In the genomic region with DNA sequence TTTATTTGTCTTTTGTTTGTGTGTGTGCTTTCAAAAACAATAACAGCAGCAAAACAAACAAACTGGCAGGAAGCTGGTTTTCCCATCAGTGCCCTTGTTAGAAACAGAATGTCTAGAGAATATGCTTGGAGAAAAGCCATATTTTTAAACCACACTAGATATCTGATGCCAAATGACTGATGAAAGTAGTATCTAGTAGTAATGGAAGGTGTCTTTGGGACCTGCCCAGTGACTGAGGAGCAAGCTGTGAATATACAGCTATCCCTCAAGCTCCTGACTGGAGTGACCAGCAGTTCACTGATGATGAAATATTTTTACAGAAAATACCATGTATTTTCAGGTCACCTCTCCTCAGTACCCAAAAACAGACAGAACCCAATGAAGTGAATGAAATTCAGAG, we compare ENCODE assay signal across 18 cellular contexts. TPM values are rescaled to one million over a fixed set of nuclear protein-coding genes. Genes with fewer than 3 reads are reported as not detected.
DNase-seq lines count a peak whose midpoint lies in the region; ATAC-seq and TF ChIP-seq lines count a peak whose summit lies in the region.
"Had no signal": no experiment of that assay in that cellular context is flagged by ENCODE, and none has a peak within 500 bp of the region (broad histone marks: within the 10 kb centered on the region; RNA-seq: fewer than 3 reads in every experiment).

No MANE protein-coding gene starts in this region.

- TF ChIP-seq CTCF in AG04449 (IDR thresholded peaks at IDR 0.05; ENCODE audit: insufficient read depth, low read length, missing control alignments) (no peak), nephron progenitor cell (IDR thresholded peaks at IDR 0.05) (no peak)

- ATAC-seq in GM19023 (IDR thresholded peaks at IDR 0.05; ENCODE audit: unreplicated experiment): no peak
- ATAC-seq in stimulated activated naive B cell treated with anti-CD40 and anti-IgM and Interleukin-4, amounts not matched to agents 10 μg/mL and 1 μg/mL and 100 μg/mL, for 72 hours (replicated peaks): no peak
- ATAC-seq: activated naive CD8-positive, alpha-beta T cell treated with anti-CD3 and anti-CD28 coated beads, Interleukin-2, amount 50 U/mL, for 24 hours; activated T-cell treated with anti-CD3 and anti-CD28 coated beads, Interleukin-2, amount 50 U/mL, for 72 hours had no signal

- DNase-seq in AG04449 (ENCODE audit: low read depth, low spot score) (no peak), G401 (ENCODE audit: low spot score) (peak; percentile 45), cerebellar cortex (ENCODE audit: low spot score) (peak; percentile 40), nephron progenitor cell (no peak)
- no peak for DNase-seq in activated CD4-positive, alpha-beta memory T cell treated with anti-CD3 and anti-CD28 coated beads for 36 hours
- DNase-seq in stimulated activated naive B cell treated with anti-CD40 and anti-IgM and Interleukin-4, amounts not matched to agents 10 μg/mL and 1 μg/mL and 100 μg/mL, for 72 hours: no peak
- DNase-seq in effector CD4-positive, alpha-beta T cell: no peak
- DNase-seq: activated CD4-positive, alpha-beta T cell treated with anti-CD3 and anti-CD28 coated beads, Interleukin-2, amount 50 U/mL, for 48 hours; activated naive CD8-positive, alpha-beta T cell treated with anti-CD3 and anti-CD28 coated beads, Interleukin-2, amount 50 U/mL, for 24 hours; activated T-cell treated with anti-CD3 and anti-CD28 coated beads, Interleukin-2, amount 50 U/mL, for 72 hours; NCI-H524; stimulated activated CD4-positive, alpha-beta T cell treated with anti-CD3 and anti-CD28 coated beads, Interleukin-15, amount 100 ng/mL, for 24 hours had no signal

- peaks cover 13% of the 10 kb centered on the region for H3K4me1 Mint-ChIP-seq in nephron progenitor cell
- no peaks in the 10 kb centered on the region for H3K4me1 Mint-ChIP-seq in activated CD4-positive, alpha-beta memory T cell treated with anti-CD3 and anti-CD28 coated beads for 36 hours (ENCODE audit: low read depth)
- peaks cover 3 to 12% of the 10 kb centered on the region in 2 donors for H3K4me1 Mint-ChIP-seq in stimulated activated naive B cell treated with anti-CD40 and anti-IgM and Interleukin-4, amounts not matched to agents 10 μg/mL and 1 μg/mL and 100 μg/mL, for 72 hours
- H3K4me1 Mint-ChIP-seq: activated naive CD8-positive, alpha-beta T cell treated with anti-CD3 and anti-CD28 coated beads, Interleukin-2, amount 50 U/mL, for 24 hours had no signal

- no peaks in the 10 kb centered on the region for H3K36me3 Mint-ChIP-seq in nephron progenitor cell (ENCODE audit: low read depth)
- H3K36me3 Mint-ChIP-seq in activated CD4-positive, alpha-beta memory T cell treated with anti-CD3 and anti-CD28 coated beads for 36 hours: no peaks in the 10 kb centered on the region
- H3K36me3 Mint-ChIP-seq in stimulated activated naive B cell treated with anti-CD40 and anti-IgM and Interleukin-4, amounts not matched to agents 10 μg/mL and 1 μg/mL and 100 μg/mL, for 72 hours: no peaks in the 10 kb centered on the region

- peak overlapping the region; percentile 88 for H3K4me3 Mint-ChIP-seq in nephron progenitor cell
- H3K4me3 Mint-ChIP-seq in activated CD4-positive, alpha-beta memory T cell treated with anti-CD3 and anti-CD28 coated beads for 36 hours: no peak overlapping the region
- no peak overlapping the region for H3K4me3 Mint-ChIP-seq in stimulated activated naive B cell treated with anti-CD40 and anti-IgM and Interleukin-4, amounts not matched to agents 10 μg/mL and 1 μg/mL and 100 μg/mL, for 72 hours
- H3K4me3 Mint-ChIP-seq: activated naive CD8-positive, alpha-beta T cell treated with anti-CD3 and anti-CD28 coated beads, Interleukin-2, amount 50 U/mL, for 24 hours; activated T-cell treated with anti-CD3 and anti-CD28 coated beads, Interleukin-2, amount 50 U/mL, for 72 hours had no signal

- POLR2A ChIA-PET in AG04449 (lab: Yijun Ruan, JAX): interaction anchor here (0.9 to 3.8 kb wide), 4 partner anchors 10 to 121 kb away, joined by 5 to 17 read pairs (median 6); no protein-coding TSS in a partner anchor
- POLR2A ChIA-PET in activated CD4-positive, alpha-beta memory T cell treated with anti-CD3 and anti-CD28 coated beads for 36 hours (lab: Charles Lee): no interaction called here

- H3K9me3 Mint-ChIP-seq in nephron progenitor cell: no peaks in the 10 kb centered on the region
- H3K9me3 Mint-ChIP-seq in activated CD4-positive, alpha-beta memory T cell treated with anti-CD3 and anti-CD28 coated beads for 36 hours: no peaks in the 10 kb centered on the region
- H3K9me3 Mint-ChIP-seq in stimulated activated naive B cell treated with anti-CD40 and anti-IgM and Interleukin-4, amounts not matched to agents 10 μg/mL and 1 μg/mL and 100 μg/mL, for 72 hours: no peaks in the 10 kb centered on the region
- H3K9me3 Mint-ChIP-seq: activated naive CD8-positive, alpha-beta T cell treated with anti-CD3 and anti-CD28 coated beads, Interleukin-2, amount 50 U/mL, for 24 hours; activated T-cell treated with anti-CD3 and anti-CD28 coated beads, Interleukin-2, amount 50 U/mL, for 72 hours had no signal

- CTCF ChIA-PET in AG04449 (lab: Yijun Ruan, JAX): interaction anchor here (0.9 to 4.2 kb wide), 8 partner anchors 9 to 325 kb away, joined by 3 to 28 read pairs (median 5); no protein-coding TSS in a partner anchor
- CTCF ChIA-PET in activated CD4-positive, alpha-beta memory T cell treated with anti-CD3 and anti-CD28 coated beads for 36 hours (lab: Charles Lee): no interaction called here

- in situ Hi-C loops in G401 (cut with HindIII; ENCODE audit: low sequenced_read_pairs): no loop called here

- H3K27ac Mint-ChIP-seq in nephron progenitor cell: no peak overlapping the region
- H3K27ac Mint-ChIP-seq in activated CD4-positive, alpha-beta memory T cell treated with anti-CD3 and anti-CD28 coated beads for 36 hours: no peak overlapping the region
- no peak overlapping the region for H3K27ac Mint-ChIP-seq in stimulated activated naive B cell treated with anti-CD40 and anti-IgM and Interleukin-4, amounts not matched to agents 10 μg/mL and 1 μg/mL and 100 μg/mL, for 72 hours
- H3K27ac Mint-ChIP-seq: activated naive CD8-positive, alpha-beta T cell treated with anti-CD3 and anti-CD28 coated beads, Interleukin-2, amount 50 U/mL, for 24 hours; activated T-cell treated with anti-CD3 and anti-CD28 coated beads, Interleukin-2, amount 50 U/mL, for 72 hours had no signal

- intact Hi-C loops in activated CD4-positive, alpha-beta memory T cell treated with anti-CD3 and anti-CD28 coated beads for 36 hours (cut with micrococcal nuclease): no loop called here

- H3K27me3 Mint-ChIP-seq in nephron progenitor cell (ENCODE audit: low read depth, poor library complexity): peaks cover 86% of the 10 kb centered on the region
- peaks cover 20% of the 10 kb centered on the region for H3K27me3 Mint-ChIP-seq in activated CD4-positive, alpha-beta memory T cell treated with anti-CD3 and anti-CD28 coated beads for 36 hours
- H3K27me3 Mint-ChIP-seq in stimulated activated naive B cell treated with anti-CD40 and anti-IgM and Interleukin-4, amounts not matched to agents 10 μg/mL and 1 μg/mL and 100 μg/mL, for 72 hours: peaks cover 29 to 38% of the 10 kb centered on the region in 2 donors

- peak overlapping the region; percentile 77 for H3K4me3 ChIP-seq in AG04449 (ENCODE audit: low read depth, low read length)
- H3K4me3 ChIP-seq: BLaER1 treated with 17β-estradiol and CSF1 and Interleukin-3, amounts not matched to agents 10 nM and 100 nM; prostate gland; SK-N-MC; suprapubic skin had no signal

RNA-seq across cellular contexts. Expression of gene PDE1C, which starts 1.0 kb away (rescaled TPM):
- not detected in 2 replicates for total RNA-seq in G401 (2014; rRNA removed; shearing (Covaris generic))
- not detected for total RNA-seq in activated CD4-positive, alpha-beta memory T cell treated with anti-CD3 and anti-CD28 coated beads for 36 hours
- total RNA-seq: activated T-cell treated with anti-CD3 and anti-CD28 coated beads, Interleukin-2, amount 50 U/mL, for 72 hours; OCI-LY7 had no signal

Comparison
In these comparisons a context has a peak if more than half of its experiments do, and no peak if none do; other contexts are left out.
1. DNase-seq: peak in G401 (single experiment) and cerebellar cortex (single experiment); none in AG04449 (single experiment), nephron progenitor cell (single experiment), activated CD4-positive, alpha-beta memory T cell treated with anti-CD3 and anti-CD28 coated beads for 36 hours (single experiment), stimulated activated naive B cell treated with anti-CD40 and anti-IgM and Interleukin-4, amounts not matched to agents 10 μg/mL and 1 μg/mL and 100 μg/mL, for 72 hours (single experiment) and effector CD4-positive, alpha-beta T cell (single experiment).